Comparison of ENCODE assay signal across 13 cellular contexts in genomic region chr11:114082415-114082748, GRCh38. TPM values are rescaled to one million over a fixed set of nuclear protein-coding genes. Genes with fewer than 3 reads are reported as not detected.
DNase-seq lines count a peak whose midpoint lies in the region; ATAC-seq, FAIRE-seq and TF ChIP-seq lines count a peak whose summit lies in the region.
"Had no signal": no experiment of that assay in that cellular context is flagged by ENCODE, and none has a peak within 500 bp of the region (broad histone marks: within the 10 kb centered on the region; RNA-seq: fewer than 3 reads in every experiment).

No MANE protein-coding gene starts in this region.

- ATAC-seq in stimulated activated effector memory CD8-positive, alpha-beta T cell treated with anti-CD3 and anti-CD28 coated beads, Interleukin-12 subunit alpha, Interleukin-12 subunit beta, amount 100 ng/mL, for 72 hours, result no peak
- no peak for ATAC-seq in HG03521 (IDR thresholded peaks at IDR 0.05; ENCODE audit: unreplicated experiment)
- no peak for ATAC-seq in HG03139 (IDR thresholded peaks at IDR 0.05; ENCODE audit: unreplicated experiment)
- ATAC-seq: HCT116, PC-3 had no signal

- H3K4me3 Mint-ChIP-seq in immature natural killer cell, result peak overlapping the region; percentile 71 to 91 (median 72)
- H3K4me3 Mint-ChIP-seq in stimulated activated effector memory CD8-positive, alpha-beta T cell treated with anti-CD3 and anti-CD28 coated beads, Interleukin-12 subunit alpha, Interleukin-12 subunit beta, amount 100 ng/mL, for 72 hours, result peak overlapping the region; percentile 80

- peaks cover 11 to 17% (median 16%) of the 10 kb centered on the region in 3 donors for H3K27me3 Mint-ChIP-seq in immature natural killer cell (ENCODE audit: low read depth in 3 of 3)

- peaks cover 3% of the 10 kb centered on the region in 3 donors for H3K36me3 Mint-ChIP-seq in immature natural killer cell
- H3K36me3 Mint-ChIP-seq in stimulated activated effector memory CD8-positive, alpha-beta T cell treated with anti-CD3 and anti-CD28 coated beads, Interleukin-12 subunit alpha, Interleukin-12 subunit beta, amount 100 ng/mL, for 72 hours, result peaks cover 51% of the 10 kb centered on the region

- peak overlapping the region; percentile 97 to 100 (median 99) for H3K27ac Mint-ChIP-seq in immature natural killer cell
- peak overlapping the region; percentile 79 for H3K27ac Mint-ChIP-seq in stimulated activated effector memory CD8-positive, alpha-beta T cell treated with anti-CD3 and anti-CD28 coated beads, Interleukin-12 subunit alpha, Interleukin-12 subunit beta, amount 100 ng/mL, for 72 hours

- DNase-seq in H4 (ENCODE audit: low spot score) (peak; percentile 21), immature natural killer cell (no peak), SK-N-DZ (ENCODE audit: low spot score) (no peak), GM12892 (ENCODE audit: insufficient read length) (no peak)
- DNase-seq in stimulated activated effector memory CD8-positive, alpha-beta T cell treated with anti-CD3 and anti-CD28 coated beads, Interleukin-12 subunit alpha, Interleukin-12 subunit beta, amount 100 ng/mL, for 72 hours (ENCODE audit: low spot score in 2 of 2), result no peak
- DNase-seq: anterior cingulate cortex, COR-L47, NCI-H226, PC-3 had no signal

- no peak for FAIRE-seq in GM12892 (lab: Jason Lieb, UNC)

- H3K4me1 Mint-ChIP-seq in immature natural killer cell, result peaks cover 100% of the 10 kb centered on the region in 2 donors
- H3K4me1 Mint-ChIP-seq in stimulated activated effector memory CD8-positive, alpha-beta T cell treated with anti-CD3 and anti-CD28 coated beads, Interleukin-12 subunit alpha, Interleukin-12 subunit beta, amount 100 ng/mL, for 72 hours, result peaks cover 100% of the 10 kb centered on the region

- H3K9me3 Mint-ChIP-seq in immature natural killer cell, result no peaks in the 10 kb centered on the region
- H3K9me3 Mint-ChIP-seq in stimulated activated effector memory CD8-positive, alpha-beta T cell treated with anti-CD3 and anti-CD28 coated beads, Interleukin-12 subunit alpha, Interleukin-12 subunit beta, amount 100 ng/mL, for 72 hours, result no peaks in the 10 kb centered on the region

- peak overlapping the region; percentile 42 for H3K27ac ChIP-seq in angular gyrus (ENCODE audit: low read depth, low read length)

- TF ChIP-seq POLR2A in GM12892 (IDR thresholded peaks at IDR 0.05; ENCODE audit: low read depth, low read length), result no peak

RNA-seq across cellular contexts. Expression of gene ZBTB16, which starts 22.9 kb away (rescaled TPM):
- total RNA-seq in H4 (2014; rRNA removed; shearing (Covaris generic)), result not detected in 2 replicates
- polyA plus RNA-seq in immature natural killer cell, result 100 to 1,000 TPM in 1 of 3 donors, 10 to 100 TPM in 2; 90.4 to 197 (median 92.5) TPM
- 0.10 and 2.7 TPM in 2 replicates for polyA plus RNA-seq in SK-N-DZ (2014; cell fraction: cytosol; rRNA removed)
- 0.44 and 0.96 TPM in 2 replicates for polyA plus RNA-seq in SK-N-DZ (2014; cell fraction: nucleus; rRNA removed)
- polyA plus RNA-seq in GM12892 (2012; ENCODE audit: missing spikeins), result not detected
- total RNA-seq: PC-3 had no signal
